In the genomic region with DNA sequence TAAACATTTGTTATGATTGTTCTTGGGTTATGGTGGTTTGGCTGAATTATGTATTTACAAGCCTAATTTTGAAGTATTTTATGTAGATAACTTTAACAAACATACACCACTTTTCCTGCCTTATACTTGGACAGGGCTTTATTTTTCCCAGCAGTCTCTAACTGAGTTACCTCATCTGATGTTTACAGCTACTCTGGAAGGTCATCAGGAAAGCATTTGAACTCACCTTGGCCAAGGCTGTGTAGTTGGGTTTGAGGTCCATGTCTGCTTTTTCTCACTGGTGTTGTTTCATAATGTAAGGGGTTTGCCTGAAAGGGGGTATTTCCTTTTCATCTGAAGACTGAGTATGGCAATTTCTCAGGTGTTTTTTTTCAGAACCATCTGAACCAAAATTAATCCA, we compare ENCODE assay signal across 10 cellular contexts.
"Had no signal": no experiment of that assay in that cellular context is flagged by ENCODE, and none has a peak within 500 bp of the region (broad histone marks: within the 10 kb centered on the region; RNA-seq: fewer than 3 reads in every experiment).

No MANE protein-coding gene starts in this region.

- FAIRE-seq: H54 had no signal

- H3K27ac ChIP-seq: GM23248 had no signal

- ATAC-seq: GM23338, HCT116 had no signal

- H3K9me3 ChIP-seq: HAP-1 had no signal

- H3K4me1 ChIP-seq: HAP-1 had no signal

- H3K36me3 ChIP-seq: HAP-1 had no signal

- H3K9ac ChIP-seq: GM23248 had no signal

- H2AFZ ChIP-seq: GM23248 had no signal

- H3K4me2 ChIP-seq: GM23338 had no signal

- DNase-seq: GM23248, GOT3, H7, H9, HCEC 1CT, HFFc6 had no signal

- H3K4me3 ChIP-seq: GM23248, GM23338, HAP-1 had no signal
